Comparison of ENCODE assay signal across 8 cellular contexts in the genomic region with DNA sequence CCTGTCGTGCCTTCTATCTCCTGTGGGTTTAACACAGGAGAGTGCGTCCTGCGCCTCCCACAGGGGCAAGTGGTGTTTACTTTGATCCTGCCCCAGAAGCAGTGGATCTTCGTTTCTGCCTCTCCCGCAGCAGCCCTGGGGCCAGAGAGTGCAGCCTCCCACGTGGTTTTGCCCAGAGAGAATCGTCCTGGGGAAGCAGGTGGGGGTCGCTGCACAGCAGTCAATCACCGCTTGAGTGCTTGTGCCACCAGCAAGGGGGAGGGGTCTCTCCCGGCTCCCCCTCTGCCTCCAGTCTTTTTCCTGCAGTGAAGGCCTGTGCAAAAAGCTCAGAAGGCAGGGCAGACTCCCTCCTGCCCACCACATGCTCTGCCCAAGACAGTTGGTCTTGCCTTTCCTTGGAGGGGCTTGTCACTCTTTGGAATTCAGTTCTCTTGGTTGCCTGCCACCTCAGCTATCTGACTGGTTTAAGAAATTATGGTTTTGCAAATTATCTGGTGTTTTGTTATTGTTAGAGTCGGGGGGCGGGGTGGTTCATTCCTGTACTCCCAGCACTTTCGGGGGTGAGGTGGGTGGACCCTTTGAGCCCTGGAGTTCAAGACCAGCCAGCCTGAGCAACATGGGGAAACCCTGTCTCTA. TPM values are rescaled to one million over a fixed set of nuclear protein-coding genes. Genes with fewer than 3 reads are reported as not detected.
DNase-seq lines count a peak whose midpoint lies in the region; ATAC-seq, FAIRE-seq and TF ChIP-seq lines count a peak whose summit lies in the region.

No MANE protein-coding gene starts in this region.

- no peaks in the 10 kb centered on the region for H3K79me2 ChIP-seq in KMS-11 (ENCODE audit: insufficient read depth, low read depth)
- no peaks in the 10 kb centered on the region for H3K79me2 ChIP-seq in astrocyte (ENCODE audit: insufficient read depth, low read length)
- no peaks in the 10 kb centered on the region for H3K79me2 ChIP-seq in trophoblast cell (ENCODE audit: control insufficient read depth, insufficient read depth, low read length, poor library complexity)

- no peak overlapping the region for H2BK120ac ChIP-seq in trophoblast cell (ENCODE audit: insufficient read depth, low read length, poor library complexity)

- peak overlapping the region; percentile 51 for H4K8ac ChIP-seq in trophoblast cell (ENCODE audit: low read depth, low read length)

- no peak overlapping the region for H2BK5ac ChIP-seq in trophoblast cell (ENCODE audit: low read depth, low read length, poor library complexity)

- H3K4me3 ChIP-seq in KMS-11 (IDR thresholded peaks at IDR 0.05; ENCODE audit: insufficient read depth, low read depth, low read length) (no peak overlapping the region), astrocyte (ENCODE audit: insufficient read depth, low read depth, low read length) (no peak overlapping the region), trophoblast cell (ENCODE audit: low read depth, low read length) (no peak overlapping the region)

- ATAC-seq in activated CD4-positive, CD25-positive, alpha-beta regulatory T cell treated with anti-CD3 and anti-CD28 coated beads, Interleukin-2, amount 50 U/mL, for 24 hours: peak; percentile 62 to 65

- no peaks in the 10 kb centered on the region for H4K20me1 ChIP-seq in KMS-11 (ENCODE audit: insufficient read depth)
- H4K20me1 ChIP-seq in astrocyte (ENCODE audit: insufficient read depth, low read length): no peaks in the 10 kb centered on the region

- no peak overlapping the region for H3K4ac ChIP-seq in trophoblast cell (ENCODE audit: low read depth, low read length)

- H3K4me2 ChIP-seq in KMS-11 (peak overlapping the region; percentile 83), astrocyte (ENCODE audit: low read length) (peak overlapping the region; percentile 75), trophoblast cell (ENCODE audit: low read length) (peak overlapping the region; percentile 41)

- H3K14ac ChIP-seq in trophoblast cell (ENCODE audit: low read length): no peak overlapping the region

- FAIRE-seq in astrocyte (lab: Jason Lieb, UNC): no peak

- no peak overlapping the region for H4K91ac ChIP-seq in trophoblast cell (ENCODE audit: low read depth, low read length)

- peak; percentile 49; the same call in 1 of the 2 replicates for TF ChIP-seq CTCF in KMS-11 (conservative IDR thresholded peaks at IDR 0.05; ENCODE audit: low read depth, low read length)
- TF ChIP-seq CTCF in astrocyte (IDR thresholded peaks at IDR 0.05; ENCODE audit: insufficient read depth, low read depth, low read length): no peak

- H3K4me1 ChIP-seq in KMS-11 (ENCODE audit: low read depth, poor library complexity, severe bottlenecking) (peaks cover 66% of the 10 kb centered on the region), astrocyte (ENCODE audit: insufficient read depth, low read length) (peaks cover 13% of the 10 kb centered on the region), trophoblast cell (ENCODE audit: control insufficient read depth in 1 of 2, insufficient read depth in 2 of 2, low read length in 2 of 2) (peaks cover 3 to 12% of the 10 kb centered on the region in 2 experiments)

- H3K9me3 ChIP-seq in astrocyte (ENCODE audit: insufficient read depth, low read depth, low read length): no peaks in the 10 kb centered on the region
- no peaks in the 10 kb centered on the region for H3K9me3 ChIP-seq in trophoblast cell (ENCODE audit: insufficient read depth, low read depth, low read length)

- H3K27ac ChIP-seq in KMS-11 (peak overlapping the region; percentile 83), astrocyte (ENCODE audit: low read depth, low read length) (no peak overlapping the region), trophoblast cell (ENCODE audit: low read depth, low read length) (no peak overlapping the region)

- H3K4me3 Mint-ChIP-seq in astrocyte (ENCODE audit: unreplicated experiment): no peak overlapping the region

- H2AFZ ChIP-seq in KMS-11 (ENCODE audit: low read depth): peak overlapping the region; percentile 96
- H2AFZ ChIP-seq in astrocyte (ENCODE audit: low read depth, low read length): peak overlapping the region; percentile 86
- H2AFZ ChIP-seq in trophoblast cell (ENCODE audit: insufficient read depth, low read length, poor library complexity): peak overlapping the region; percentile 63

- H3K27me3 Mint-ChIP-seq in astrocyte (ENCODE audit: low read depth, unreplicated experiment): peaks cover 2% of the 10 kb centered on the region

- no peaks in the 10 kb centered on the region for H3K9me3 Mint-ChIP-seq in astrocyte (ENCODE audit: unreplicated experiment)

- H3K9ac ChIP-seq in KMS-11 (peak overlapping the region; percentile 66), astrocyte (ENCODE audit: low read length) (no peak overlapping the region), trophoblast cell (ENCODE audit: low read length) (no peak overlapping the region)

- no peak overlapping the region for H2AK5ac ChIP-seq in trophoblast cell (ENCODE audit: low read length)

- no peak overlapping the region for H3K23ac ChIP-seq in trophoblast cell (ENCODE audit: low read length)

- H2BK12ac ChIP-seq in trophoblast cell (ENCODE audit: low read length): peak overlapping the region; percentile 30

- WGBS in trophoblast cell (ENCODE audit: extremely low coverage, insufficient coverage, insufficient read length): no CpG with 5 or more reads among the region's 13 CpGs

- no peaks in the 10 kb centered on the region for H3K79me1 ChIP-seq in trophoblast cell (ENCODE audit: low read length)

- H3K36me3 ChIP-seq in KMS-11 (ENCODE audit: insufficient read depth) (no peaks in the 10 kb centered on the region), astrocyte (ENCODE audit: insufficient read depth, low read length) (no peaks in the 10 kb centered on the region), trophoblast cell (ENCODE audit: control insufficient read depth in 1 of 2, insufficient read depth in 2 of 2, low read length in 2 of 2) (no peaks in the 10 kb centered on the region)

- peak overlapping the region; percentile 19 for H4K12ac ChIP-seq in trophoblast cell (ENCODE audit: low read depth, low read length)

- H3K27ac Mint-ChIP-seq in astrocyte (ENCODE audit: unreplicated experiment): peak overlapping the region; percentile 91

- H3K27me3 ChIP-seq in KMS-11 (ENCODE audit: insufficient read depth, low read depth): no peaks in the 10 kb centered on the region
- H3K27me3 ChIP-seq in astrocyte (ENCODE audit: insufficient read depth, low read length): no peaks in the 10 kb centered on the region
- H3K27me3 ChIP-seq in trophoblast cell (ENCODE audit: insufficient read depth, low read length): no peaks in the 10 kb centered on the region

- H3K36me3 Mint-ChIP-seq in astrocyte (ENCODE audit: low read depth, unreplicated experiment): no peaks in the 10 kb centered on the region

- DNase-seq in activated CD4-positive, CD25-positive, alpha-beta regulatory T cell (lab: John Stamatoyannopoulos, UW): no peak
- DNase-seq in astrocyte (ENCODE audit: low read depth) (no peak), trophoblast cell (no peak), middle frontal gyrus (ENCODE audit: extremely low spot score, low spot score) (no peak), NCI-H748 treated with DMSO at 0.1 percent for 48 hours (lab: John Stamatoyannopoulos, UW) (no peak), epidermal melanocyte (ENCODE audit: insufficient read length, low spot score) (no peak)

- no peak overlapping the region for H3K18ac ChIP-seq in trophoblast cell (ENCODE audit: low read length)

- H3K4me1 Mint-ChIP-seq in astrocyte (ENCODE audit: low read depth, unreplicated experiment): peaks cover 23% of the 10 kb centered on the region

RNA-seq across cellular contexts. Expression of a gene that starts 26.9 kb away (rescaled TPM):
- 12.4 and 16.6 TPM in 2 replicates for total RNA-seq in astrocyte
- polyA plus RNA-seq in trophoblast cell (2013): 4.0 and 4.1 TPM in 2 replicates

RNA-seq across cellular contexts. Expression of a gene that starts 29.3 kb away (rescaled TPM):
- 116 and 119 TPM in 2 replicates for total RNA-seq in astrocyte
- polyA plus RNA-seq in trophoblast cell (2013): 18.7 and 18.8 TPM in 2 replicates

RNA-seq across cellular contexts. Expression of a gene that starts 39.0 kb away (rescaled TPM):
- total RNA-seq in astrocyte: 280 and 384 TPM in 2 replicates
- polyA plus RNA-seq in trophoblast cell (2013): 64.9 and 67.5 TPM in 2 replicates
